1 cellular context compared by ENCODE assay signal in the genomic region with DNA sequence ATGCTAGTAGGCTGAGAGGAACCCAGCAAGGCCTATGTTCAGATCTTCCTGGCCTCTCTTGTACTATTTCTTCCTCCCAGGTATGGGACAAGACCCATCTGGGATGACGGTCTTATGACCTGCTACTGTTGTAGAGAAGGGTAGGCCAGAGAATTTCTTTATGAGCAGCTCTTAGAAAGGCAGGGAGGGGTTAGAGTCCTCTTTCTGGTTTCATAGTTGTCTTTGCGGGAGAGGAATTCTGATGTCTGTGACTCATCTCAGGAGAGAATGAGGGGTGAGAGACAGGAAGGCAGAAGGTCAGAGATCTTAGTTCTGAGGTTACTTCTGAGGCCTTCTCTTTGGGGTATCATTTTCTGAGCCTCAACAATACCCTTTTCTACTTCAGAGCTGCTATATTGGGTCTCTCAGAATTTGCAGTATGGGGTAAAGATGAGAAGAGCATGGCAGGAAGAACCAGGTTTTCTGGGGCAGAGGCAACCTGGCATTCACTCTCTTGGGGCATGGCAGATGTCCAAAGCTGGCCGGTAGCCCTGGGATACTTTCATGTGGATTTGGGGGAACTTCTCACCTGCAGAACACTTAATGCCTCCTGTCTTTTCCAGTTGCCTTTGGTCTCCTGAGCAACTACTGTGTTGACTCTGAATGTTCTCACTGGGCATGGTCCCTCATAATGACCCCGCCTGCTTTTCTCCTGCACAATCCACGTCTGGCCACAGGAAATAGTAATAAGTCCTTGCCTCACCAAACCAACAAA.
TF ChIP-seq lines count a peak whose summit lies in the region.

No MANE protein-coding gene starts in this region.

TF ChIP-seq in GM12891, 5 proteins besides CTCF, POLR2A, EP300 and RAD21 (continued from another document):
- TF ChIP-seq SPI1 (IDR thresholded peaks at IDR 0.05; ENCODE audit: low read depth, low read length), result 0 out of 2 replicates have a peak, but pooled peaks have one; percentile 2
